1 cellular context compared by ENCODE assay signal in genomic region chr17:74943808-74944522, GRCh38.
TF ChIP-seq lines count a peak whose summit lies in the region.

No MANE protein-coding gene starts in this region.

TF ChIP-seq in HCT116, 20 proteins besides CTCF, POLR2A, EP300 and RAD21 (continued from another document):
- TF ChIP-seq, protein P1, sequence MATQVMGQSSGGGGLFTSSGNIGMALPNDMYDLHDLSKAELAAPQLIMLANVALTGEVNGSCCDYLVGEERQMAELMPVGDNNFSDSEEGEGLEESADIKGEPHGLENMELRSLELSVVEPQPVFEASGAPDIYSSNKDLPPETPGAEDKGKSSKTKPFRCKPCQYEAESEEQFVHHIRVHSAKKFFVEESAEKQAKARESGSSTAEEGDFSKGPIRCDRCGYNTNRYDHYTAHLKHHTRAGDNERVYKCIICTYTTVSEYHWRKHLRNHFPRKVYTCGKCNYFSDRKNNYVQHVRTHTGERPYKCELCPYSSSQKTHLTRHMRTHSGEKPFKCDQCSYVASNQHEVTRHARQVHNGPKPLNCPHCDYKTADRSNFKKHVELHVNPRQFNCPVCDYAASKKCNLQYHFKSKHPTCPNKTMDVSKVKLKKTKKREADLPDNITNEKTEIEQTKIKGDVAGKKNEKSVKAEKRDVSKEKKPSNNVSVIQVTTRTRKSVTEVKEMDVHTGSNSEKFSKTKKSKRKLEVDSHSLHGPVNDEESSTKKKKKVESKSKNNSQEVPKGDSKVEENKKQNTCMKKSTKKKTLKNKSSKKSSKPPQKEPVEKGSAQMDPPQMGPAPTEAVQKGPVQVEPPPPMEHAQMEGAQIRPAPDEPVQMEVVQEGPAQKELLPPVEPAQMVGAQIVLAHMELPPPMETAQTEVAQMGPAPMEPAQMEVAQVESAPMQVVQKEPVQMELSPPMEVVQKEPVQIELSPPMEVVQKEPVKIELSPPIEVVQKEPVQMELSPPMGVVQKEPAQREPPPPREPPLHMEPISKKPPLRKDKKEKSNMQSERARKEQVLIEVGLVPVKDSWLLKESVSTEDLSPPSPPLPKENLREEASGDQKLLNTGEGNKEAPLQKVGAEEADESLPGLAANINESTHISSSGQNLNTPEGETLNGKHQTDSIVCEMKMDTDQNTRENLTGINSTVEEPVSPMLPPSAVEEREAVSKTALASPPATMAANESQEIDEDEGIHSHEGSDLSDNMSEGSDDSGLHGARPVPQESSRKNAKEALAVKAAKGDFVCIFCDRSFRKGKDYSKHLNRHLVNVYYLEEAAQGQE (IDR thresholded peaks at IDR 0.05; ENCODE audit: low read depth) = no peak
- TF ChIP-seq ATF3 (IDR thresholded peaks at IDR 0.05) (no peak), SRF (IDR thresholded peaks at IDR 0.05; ENCODE audit: low read depth) (no peak), TCF7L2 (IDR thresholded peaks at IDR 0.05; ENCODE audit: borderline replicate concordance, extremely low read depth, insufficient read depth, insufficient read length) (no peak)
